Comparison of ENCODE assay signal across 21 cellular contexts in genomic region chr7:35533877-35534276, GRCh38.
"Had no signal": no experiment of that assay in that cellular context is flagged by ENCODE, and none has a peak within 500 bp of the region (broad histone marks: within the 10 kb centered on the region; RNA-seq: fewer than 3 reads in every experiment).

No MANE protein-coding gene starts in this region.

- ATAC-seq: left colon, left ventricle myocardium superior, pancreas, right cardiac atrium had no signal

- H3K4me3 ChIP-seq: hepatocyte, lung, pancreas, stomach, thoracic aorta, transverse colon had no signal

- DNase-seq: effector CD4-positive, alpha-beta T cell; endodermal cell; erythroblast; foreskin melanocyte; head of caudate nucleus; left colon; left ventricle myocardium superior; mesenchymal stem cell; naive B cell; occipital lobe; pancreas; right cardiac atrium; small intestine; stimulated activated CD4-positive, alpha-beta T cell treated with anti-CD3 and anti-CD28 coated beads, Interleukin-12 subunit alpha, Interleukin-12 subunit beta, amount 100 ng/mL, for 4 hours; stimulated activated naive CD4-positive, alpha-beta T cell; stomach; substantia nigra; transverse colon had no signal
